In genomic region chr11:74672956-74673895, GRCh38 we compare ENCODE assay signal across 1 cellular context.
A peak's percentile ranks its signal among the peaks of the same experiment; 100 is the strongest.
TF ChIP-seq lines count a peak whose summit lies in the region.

No MANE protein-coding gene starts in this region.

TF ChIP-seq in K562, 482 proteins besides CTCF, POLR2A, EP300 and RAD21 (continued from another document and continues in another):
- TF ChIP-seq ZNF318 (IDR thresholded peaks at IDR 0.05; ENCODE audit: borderline replicate concordance in 1 of 2, low read depth in 1 of 2) (0 out of 4 replicates have a peak, but pooled peaks of 1 of the 2 experiments have one; percentile 23), NR2C2 (CRISPR knock-in tag; IDR thresholded peaks at IDR 0.05) (no peak), NR2C2 (tag; IDR thresholded peaks at IDR 0.05) (peak; percentile 81), FOXJ2 (tag; IDR thresholded peaks at IDR 0.05) (0 out of 2 replicates have a peak, but pooled peaks have one; percentile 42), DDX20 (tag; IDR thresholded peaks at IDR 0.05; ENCODE audit: low read depth) (no peak), NKRF (IDR thresholded peaks at IDR 0.05; ENCODE audit: borderline replicate concordance) (no peak), ZNF589 (CRISPR knock-in tag; IDR thresholded peaks at IDR 0.05; ENCODE audit: low read depth) (no peak), HNRNPLL (IDR thresholded peaks at IDR 0.05; ENCODE audit: low read depth, low read length, poor library complexity, severe bottlenecking) (no peak), JUND (IDR thresholded peaks at IDR 0.05; ENCODE audit: borderline replicate concordance, low read depth, low read length) (peak; percentile 58; the same call in 1 of the 2 replicates), JUND (tag; IDR thresholded peaks at IDR 0.05; ENCODE audit: borderline replicate concordance, low read depth, low read length) (no peak; the same call in 2 of the 3 replicates), BRF1 (IDR thresholded peaks at IDR 0.05; ENCODE audit: borderline replicate concordance, extremely low read depth, insufficient read length) (no peak), TSHZ1 (CRISPR knock-in tag; IDR thresholded peaks at IDR 0.05) (no peak), DEAF1 (CRISPR knock-in tag; IDR thresholded peaks at IDR 0.05) (no peak), CEBPB (tag; IDR thresholded peaks at IDR 0.05) (peak; percentile 56), CBX3 (IDR thresholded peaks at IDR 0.05; ENCODE audit: borderline replicate concordance in 1 of 2, low read length in 2 of 2) (no peak), ZNF316 (IDR thresholded peaks at IDR 0.05) (peak; percentile 10; the same call in 1 of the 2 replicates), CGGBP1 (CRISPR knock-in tag; IDR thresholded peaks at IDR 0.05) (no peak), ZNF143 (CRISPR knock-in tag; IDR thresholded peaks at IDR 0.05) (no peak), RBM34 (IDR thresholded peaks at IDR 0.05; ENCODE audit: borderline replicate concordance, insufficient read depth, low read length) (no peak), MXD1 (CRISPR knock-in tag; IDR thresholded peaks at IDR 0.05; ENCODE audit: borderline replicate concordance, poor library complexity, severe bottlenecking) (no peak), FOXM1 (IDR thresholded peaks at IDR 0.05; ENCODE audit: low read depth) (no peak), FOXM1 (CRISPR knock-in tag; IDR thresholded peaks at IDR 0.05; ENCODE audit: low read depth) (no peak), ELF4 (CRISPR knock-in tag; IDR thresholded peaks at IDR 0.05) (no peak), HNRNPK (IDR thresholded peaks at IDR 0.05; ENCODE audit: low read depth, low read length, poor library complexity, severe bottlenecking) (no peak), ATF3 (IDR thresholded peaks at IDR 0.05) (peak; percentile 90), ATF3 (CRISPR knock-in tag; conservative IDR thresholded peaks at IDR 0.05) (no peak), UBTF (IDR thresholded peaks at IDR 0.05; ENCODE audit: borderline replicate concordance in 1 of 2, low read depth in 2 of 2, low read length in 2 of 2) (no peak), NFE2L1 (tag; IDR thresholded peaks at IDR 0.05; ENCODE audit: borderline replicate concordance, low read depth) (no peak), PHB2 (IDR thresholded peaks at IDR 0.05; ENCODE audit: low read depth) (no peak), PPARD (CRISPR knock-in tag; IDR thresholded peaks at IDR 0.05) (no peak), HOMEZ (CRISPR knock-in tag; IDR thresholded peaks at IDR 0.05) (no peak), POLR2G (IDR thresholded peaks at IDR 0.05; ENCODE audit: low read depth, low read length) (no peak), RUNX1 (IDR thresholded peaks at IDR 0.05; ENCODE audit: low read depth) (no peak), XRCC4 (IDR thresholded peaks at IDR 0.05; ENCODE audit: extremely low read depth, insufficient read depth, insufficient read length) (no peak), TBL1XR1 (IDR thresholded peaks at IDR 0.05; ENCODE audit: low read length in 2 of 2) (peak in 1 of 2 experiments; percentile 27; a peak in 1 of 4 replicates), ZNF217 (CRISPR knock-in tag; IDR thresholded peaks at IDR 0.05) (no peak), SMAD4 (CRISPR knock-in tag; conservative IDR thresholded peaks at IDR 0.05) (no peak), TAF1 (IDR thresholded peaks at IDR 0.05; ENCODE audit: control insufficient read depth, extremely low read depth, insufficient read depth, low read length, severe bottlenecking) (no peak), ARID1B (IDR thresholded peaks at IDR 0.05) (peak; percentile 53), TCFL5 (CRISPR knock-in tag; conservative IDR thresholded peaks at IDR 0.05) (no peak), RBM39 (optimal IDR thresholded peaks at IDR 0.05; ENCODE audit: low read depth, low read length) (no peak), ZNF77 (CRISPR knock-in tag; IDR thresholded peaks at IDR 0.05) (no peak)
